Comparison of ENCODE assay signal across 11 cellular contexts in the genomic region with DNA sequence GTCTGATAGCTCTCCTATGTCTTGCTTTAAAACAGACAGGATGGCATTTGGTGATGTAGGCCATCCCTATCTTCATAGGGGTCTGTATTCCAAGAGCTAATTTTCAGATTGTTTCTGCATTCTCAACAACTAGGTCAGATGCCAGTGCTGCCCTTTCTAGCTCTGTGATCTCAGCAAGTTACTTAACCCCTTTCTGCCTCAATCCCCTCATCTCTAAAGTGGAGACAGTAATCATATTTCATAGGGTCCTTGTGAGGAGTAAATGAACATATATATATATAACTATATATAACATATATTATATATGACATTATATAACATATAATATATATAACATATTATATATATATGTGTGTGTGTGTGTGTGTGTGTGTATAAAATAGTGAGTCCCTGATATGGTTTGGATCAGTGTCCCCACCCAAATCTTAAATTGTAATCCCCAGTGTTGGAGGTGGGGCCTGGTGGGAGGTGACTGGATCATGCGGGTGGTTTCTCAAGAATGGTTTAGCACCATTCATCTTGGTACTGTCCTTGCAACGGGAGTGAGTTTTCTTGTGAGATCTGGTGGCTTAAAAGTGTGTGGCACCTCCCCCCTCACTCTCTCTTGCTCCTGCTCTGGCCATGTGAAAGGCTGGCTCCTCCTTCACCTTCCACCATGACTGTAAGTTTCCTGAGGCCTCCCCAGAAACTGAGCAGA. TPM values are rescaled to one million over a fixed set of nuclear protein-coding genes. Genes with fewer than 3 reads are reported as not detected.
DNase-seq lines count a peak whose midpoint lies in the region; ATAC-seq and TF ChIP-seq lines count a peak whose summit lies in the region.
"Had no signal": no experiment of that assay in that cellular context is flagged by ENCODE, and none has a peak within 500 bp of the region (broad histone marks: within the 10 kb centered on the region; RNA-seq: fewer than 3 reads in every experiment).

No MANE protein-coding gene starts in this region.

- H3K4me1 Mint-ChIP-seq in Calu3 (ENCODE audit: low read depth, unreplicated experiment) (peaks cover 41% of the 10 kb centered on the region), brain (peaks cover 55% of the 10 kb centered on the region)

- intact Hi-C loops in Calu3 (cut with micrococcal nuclease; ENCODE audit: unreplicated experiment): loop anchor here (2.0 kb wide), 1 partner anchor 44 kb away; a partner anchor contains a TSS
- intact Hi-C loops in right cardiac atrium (cut with DNase I): loop anchor here in 1 of 4 donors (5.0 kb wide), 1 partner anchor 85 kb away; no protein-coding TSS in a partner anchor

- peak overlapping the region; percentile 93 for H3K9ac ChIP-seq in skeletal muscle satellite cell (ENCODE audit: low read depth, low read length)

- H3K4me3 ChIP-seq in right cardiac atrium (ENCODE audit: low read length) (no peak overlapping the region), skeletal muscle satellite cell (ENCODE audit: low read length) (no peak overlapping the region)

- H3K4me1 ChIP-seq in right cardiac atrium (ENCODE audit: control insufficient read depth, insufficient read depth, low read length) (peaks cover 44% of the 10 kb centered on the region), skeletal muscle satellite cell (ENCODE audit: control insufficient read depth, insufficient read depth, low read length) (peaks cover 85% of the 10 kb centered on the region)

- no peaks in the 10 kb centered on the region for H3K9me3 ChIP-seq in right cardiac atrium (ENCODE audit: control insufficient read depth, low read length)
- H3K9me3 ChIP-seq in skeletal muscle satellite cell (replicated peaks; ENCODE audit: low read length): no peaks in the 10 kb centered on the region

- H3K27me3 ChIP-seq in right cardiac atrium (ENCODE audit: control insufficient read depth, insufficient read depth): no peaks in the 10 kb centered on the region
- H3K27me3 ChIP-seq in skeletal muscle satellite cell (ENCODE audit: control insufficient read depth, insufficient read depth, low read length): no peaks in the 10 kb centered on the region

- peak overlapping the region; percentile 95 for H3K27ac ChIP-seq in right cardiac atrium (ENCODE audit: low read length)

- peak overlapping the region; percentile 47 for H3K27ac Mint-ChIP-seq in Calu3 (ENCODE audit: unreplicated experiment)
- peak overlapping the region in 3 of 5 experiments; percentile 31 to 87 (median 48) for H3K27ac Mint-ChIP-seq in brain
- H3K27ac Mint-ChIP-seq: mesothelial cell of epicardium had no signal

- TF ChIP-seq CTCF in Calu3 (IDR thresholded peaks at IDR 0.05; ENCODE audit: unreplicated experiment) (no peak), brain (conservative IDR thresholded peaks at IDR 0.05) (no peak)

- WGBS in right cardiac atrium: 91% methylated on average over 2 of the region's 2 CpGs

- H3K4me2 ChIP-seq in skeletal muscle satellite cell (ENCODE audit: low read length): peak overlapping the region; percentile 70

- H3K9me3 Mint-ChIP-seq in Calu3 (ENCODE audit: low read depth, unreplicated experiment) (peaks cover 2% of the 10 kb centered on the region), brain (peaks cover 0 to 21% (median 0%) of the 10 kb centered on the region in 5 experiments)

- H3K4me3 Mint-ChIP-seq in Calu3 (ENCODE audit: low read depth, unreplicated experiment) (peak overlapping the region; percentile 53), brain (peak overlapping the region in 1 of 5 experiments; percentile 81)
- H3K4me3 Mint-ChIP-seq: mesothelial cell of epicardium had no signal

- no peak for DNase-seq in Calu3
- DNase-seq in right cardiac atrium: no peak
- DNase-seq in islet precursor cell: no peak
- no peak for DNase-seq in NCI-H2196 (lab: John Stamatoyannopoulos, UW; ENCODE audit: unreplicated experiment)
- DNase-seq in SIG-M5 treated with dmso at 0.1 percent for 504 hours (lab: John Stamatoyannopoulos, UW; ENCODE audit: unreplicated experiment): no peak
- DNase-seq: central memory CD4-positive, alpha-beta T cell; NCI-H2081 treated with DMSO at 0.1 percent for 48 hours had no signal

- ATAC-seq in right cardiac atrium (no peak), GM21526 (IDR thresholded peaks at IDR 0.05; ENCODE audit: low FRiP score, unreplicated experiment) (no peak)

- H3K36me3 ChIP-seq in skeletal muscle satellite cell (ENCODE audit: insufficient read depth, low read length): peaks cover 41% of the 10 kb centered on the region

- BruUV-seq in Calu3 (replicated peaks; lab: Mats Ljungman, UMichigan): no TSS peak

- CTCF ChIA-PET in Calu3 (lab: Charles Lee): interaction anchor here (0.6 to 1.4 kb wide), 3 partner anchors 9 to 87 kb away, joined by 5 to 6 read pairs (median 5); no protein-coding TSS in a partner anchor

- H3K27me3 Mint-ChIP-seq in Calu3 (ENCODE audit: unreplicated experiment) (no peaks in the 10 kb centered on the region), brain (no peaks in the 10 kb centered on the region)

- H3K36me3 Mint-ChIP-seq in Calu3 (ENCODE audit: insufficient read depth, unreplicated experiment): peaks cover 5% of the 10 kb centered on the region
- H3K36me3 Mint-ChIP-seq in brain: peaks cover 67% of the 10 kb centered on the region

RNA-seq across cellular contexts. Expression of a gene that starts 45.2 kb away (rescaled TPM):
- total RNA-seq in Calu3 (2022) (30.9 and 33.4 TPM in 2 replicates), right cardiac atrium (100 to 1,000 TPM in 2 of 4 donors, 10 to 100 TPM in 2; 92.6 to 131 (median 113) TPM)
- polyA plus RNA-seq in brain (ENCODE audit: insufficient read depth, low read depth, low replicate concordance) (64.4 TPM), right cardiac atrium (72.1 TPM)
- 45.4 and 46.1 TPM in 2 replicates for total RNA-seq in skeletal muscle satellite cell (2012; rRNA removed)
